1 cellular context compared by ENCODE assay signal in the genomic region with DNA sequence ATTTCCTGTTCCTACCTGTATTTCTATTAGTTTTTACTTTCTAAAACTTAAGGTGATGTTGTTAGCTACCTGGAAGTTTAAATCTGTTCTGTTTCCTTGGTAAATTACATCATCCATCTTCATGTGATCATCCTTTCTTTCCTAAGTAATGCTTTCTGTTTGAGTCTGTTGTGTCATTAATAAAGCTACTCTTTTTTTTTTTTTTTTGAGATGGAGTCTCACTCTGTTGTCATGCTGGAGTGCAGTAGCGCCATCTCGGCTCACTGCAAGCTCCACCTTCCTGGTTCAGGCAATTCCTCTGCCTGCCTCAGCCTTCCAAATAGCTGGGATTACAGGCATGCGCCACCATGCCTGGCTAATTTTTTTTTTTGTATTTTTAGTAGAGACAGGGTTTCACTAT.
TF ChIP-seq lines count a peak whose summit lies in the region.

No MANE protein-coding gene starts in this region.

TF ChIP-seq in K562, 482 proteins besides CTCF, POLR2A, EP300 and RAD21 (continued from another document):
- TF ChIP-seq, protein P1, sequence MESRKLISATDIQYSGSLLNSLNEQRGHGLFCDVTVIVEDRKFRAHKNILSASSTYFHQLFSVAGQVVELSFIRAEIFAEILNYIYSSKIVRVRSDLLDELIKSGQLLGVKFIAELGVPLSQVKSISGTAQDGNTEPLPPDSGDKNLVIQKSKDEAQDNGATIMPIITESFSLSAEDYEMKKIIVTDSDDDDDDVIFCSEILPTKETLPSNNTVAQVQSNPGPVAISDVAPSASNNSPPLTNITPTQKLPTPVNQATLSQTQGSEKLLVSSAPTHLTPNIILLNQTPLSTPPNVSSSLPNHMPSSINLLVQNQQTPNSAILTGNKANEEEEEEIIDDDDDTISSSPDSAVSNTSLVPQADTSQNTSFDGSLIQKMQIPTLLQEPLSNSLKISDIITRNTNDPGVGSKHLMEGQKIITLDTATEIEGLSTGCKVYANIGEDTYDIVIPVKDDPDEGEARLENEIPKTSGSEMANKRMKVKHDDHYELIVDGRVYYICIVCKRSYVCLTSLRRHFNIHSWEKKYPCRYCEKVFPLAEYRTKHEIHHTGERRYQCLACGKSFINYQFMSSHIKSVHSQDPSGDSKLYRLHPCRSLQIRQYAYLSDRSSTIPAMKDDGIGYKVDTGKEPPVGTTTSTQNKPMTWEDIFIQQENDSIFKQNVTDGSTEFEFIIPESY (CRISPR knock-in tag; IDR thresholded peaks at IDR 0.05): peak; percentile 65
- TF ChIP-seq PHF8 (IDR thresholded peaks at IDR 0.05; ENCODE audit: borderline replicate concordance, low read length): no peak
TF ChIP-seq in K562: peak in this region for 4.
